Comparison of ENCODE assay signal across 17 cellular contexts in genomic region chr5:64206653-64207052, GRCh38. TPM values are rescaled to one million over a fixed set of nuclear protein-coding genes. Genes with fewer than 3 reads are reported as not detected.
"Had no signal": no experiment of that assay in that cellular context is flagged by ENCODE, and none has a peak within 500 bp of the region (broad histone marks: within the 10 kb centered on the region; RNA-seq: fewer than 3 reads in every experiment).

No MANE protein-coding gene starts in this region.

- H3K4me3 ChIP-seq: esophagus muscularis mucosa, left ventricle myocardium inferior, skin epidermis, thyroid gland, vagina had no signal

- H3K36me3 ChIP-seq: esophagus muscularis mucosa, left ventricle myocardium inferior, thyroid gland, vagina had no signal

- H3K9me3 ChIP-seq: esophagus muscularis mucosa, left ventricle myocardium inferior, thyroid gland, vagina had no signal

- DNase-seq: activated CD4-positive, alpha-beta T cell treated with anti-CD3 and anti-CD28 coated beads, Interleukin-2, amount 50 U/mL, for 1 hour; activated naive CD4-positive, alpha-beta T cell treated with anti-CD3 and anti-CD28 coated beads for 36 hours; activated T-cell treated with anti-CD3 and anti-CD28 coated beads for 4 hours; central memory CD4-positive, alpha-beta T cell; cortex of kidney; head of caudate nucleus; islet precursor cell; left ventricle myocardium inferior; mesenchymal stem cell; nephron progenitor cell; thyroid gland had no signal

- ATAC-seq: activated T-helper 17 cell treated with anti-CD3 and anti-CD28 coated beads, Interleukin-2, amount 50 U/mL, for 72 hours had no signal

- H3K27ac ChIP-seq: esophagus muscularis mucosa, left ventricle myocardium inferior, skin epidermis, thyroid gland, vagina had no signal

- H3K4me1 ChIP-seq: left ventricle myocardium inferior, thyroid gland, vagina had no signal

- H3K27me3 ChIP-seq: esophagus muscularis mucosa, thyroid gland, vagina had no signal

RNA-seq across cellular contexts. Expression of gene RNF180, which starts 41.0 kb away (rescaled TPM):
- total RNA-seq: activated CD8-positive, alpha-beta memory T cell treated with anti-CD3 and anti-CD28 coated beads for 36 hours; activated naive CD4-positive, alpha-beta T cell treated with anti-CD3 and anti-CD28 coated beads for 36 hours; activated T-helper 17 cell treated with anti-CD3 and anti-CD28 coated beads, Interleukin-2, amount 50 U/mL, for 72 hours; T-helper 1 cell treated with Interleukin-12 subunit alpha and Interleukin-12 subunit beta and Interleukin-4 antibody, amounts not matched to agents 30 ng/mL and 1 ng/mL, for 36 hours had no signal
